In genomic region chr7:140673063-140673769, GRCh38 we compare ENCODE assay signal across 1 cellular context.
TF ChIP-seq lines count a peak whose summit lies in the region.

No MANE protein-coding gene starts in this region.

TF ChIP-seq in HepG2, 621 proteins besides CTCF, POLR2A, EP300 and RAD21 (continued from another document and continues in another):
- TF ChIP-seq SNAPC4 (CRISPR knock-in tag; IDR thresholded peaks at IDR 0.05) (no peak), ZNF446 (CRISPR knock-in tag; IDR thresholded peaks at IDR 0.05) (0 out of 2 replicates have a peak, but pooled peaks have one; percentile 49), ZNF747 (CRISPR knock-in tag; IDR thresholded peaks at IDR 0.05; ENCODE audit: borderline replicate concordance) (no peak), CEBPB (IDR thresholded peaks at IDR 0.05; ENCODE audit: borderline replicate concordance, low read depth, low read length) (no peak), HDAC6 (IDR thresholded peaks at IDR 0.05; ENCODE audit: low read depth, low read length) (no peak), ZNF563 (CRISPR knock-in tag; IDR thresholded peaks at IDR 0.05) (0 out of 2 replicates have a peak, but pooled peaks have one; percentile 28), HOXA7 (CRISPR knock-in tag; IDR thresholded peaks at IDR 0.05) (no peak), KLF11 (CRISPR knock-in tag; IDR thresholded peaks at IDR 0.05) (no peak), MTA1 (CRISPR knock-in tag; IDR thresholded peaks at IDR 0.05; ENCODE audit: borderline replicate concordance) (no peak), KLF6 (CRISPR knock-in tag; IDR thresholded peaks at IDR 0.05) (no peak), ZNF616 (CRISPR knock-in tag; IDR thresholded peaks at IDR 0.05; ENCODE audit: low read depth) (no peak), ZNF225 (CRISPR knock-in tag; IDR thresholded peaks at IDR 0.05) (peak; percentile 25; the same call in 1 of the 2 replicates), REPIN1 (CRISPR knock-in tag; IDR thresholded peaks at IDR 0.05; ENCODE audit: borderline replicate concordance, low read depth) (0 out of 2 replicates have a peak, but pooled peaks have one; percentile 22), TSC22D2 (CRISPR knock-in tag; IDR thresholded peaks at IDR 0.05; ENCODE audit: borderline replicate concordance) (no peak), ZNF354B (CRISPR knock-in tag; IDR thresholded peaks at IDR 0.05) (no peak), MAX (IDR thresholded peaks at IDR 0.05) (peak; percentile 43), REST (IDR thresholded peaks at IDR 0.05; ENCODE audit: borderline replicate concordance in 1 of 2, low read depth in 1 of 2, low read length in 2 of 2) (no peak), HMGXB4 (CRISPR knock-in tag; IDR thresholded peaks at IDR 0.05; ENCODE audit: borderline replicate concordance in 1 of 2, low read depth in 1 of 2) (peak in 1 of 2 experiments; percentile 62; a peak in 1 of 4 replicates), KDM6A (CRISPR knock-in tag; IDR thresholded peaks at IDR 0.05; ENCODE audit: low read depth) (no peak), KAT8 (CRISPR knock-in tag; IDR thresholded peaks at IDR 0.05) (no peak), AGO2 (optimal IDR thresholded peaks at IDR 0.05; ENCODE audit: low read depth, low read length) (peak; percentile 10), PHF8 (CRISPR knock-in tag; IDR thresholded peaks at IDR 0.05) (peak; percentile 57), U2AF1 (optimal IDR thresholded peaks at IDR 0.05; ENCODE audit: low read depth, low read length) (no peak), SPEN (CRISPR knock-in tag; IDR thresholded peaks at IDR 0.05; ENCODE audit: low read depth) (peak; percentile 55; the same call in 1 of the 2 replicates), PTBP1 (IDR thresholded peaks at IDR 0.05; ENCODE audit: low read depth, low read length, poor library complexity, severe bottlenecking) (no peak), ZNF710 (CRISPR knock-in tag; IDR thresholded peaks at IDR 0.05; ENCODE audit: borderline replicate concordance) (no peak), ZNF230 (CRISPR knock-in tag; IDR thresholded peaks at IDR 0.05) (no peak), MXD3 (CRISPR knock-in tag; IDR thresholded peaks at IDR 0.05) (0 out of 2 replicates have a peak, but pooled peaks have one; percentile 37), POGZ (CRISPR knock-in tag; IDR thresholded peaks at IDR 0.05) (no peak), ZNF790 (CRISPR knock-in tag; IDR thresholded peaks at IDR 0.05; ENCODE audit: borderline replicate concordance) (no peak), ZNF460 (CRISPR knock-in tag; IDR thresholded peaks at IDR 0.05; ENCODE audit: borderline replicate concordance) (no peak), ZNF839 (CRISPR knock-in tag; IDR thresholded peaks at IDR 0.05; ENCODE audit: borderline replicate concordance) (no peak), ZNF709 (CRISPR knock-in tag; IDR thresholded peaks at IDR 0.05) (peak; percentile 48; the same call in 1 of the 2 replicates), ATF5 (CRISPR knock-in tag; IDR thresholded peaks at IDR 0.05; ENCODE audit: low read depth) (no peak), NKX3-1 (CRISPR knock-in tag; IDR thresholded peaks at IDR 0.05) (no peak), DMAP1 (CRISPR knock-in tag; IDR thresholded peaks at IDR 0.05) (peak; percentile 51; the same call in 1 of the 2 replicates), BRF2 (CRISPR knock-in tag; IDR thresholded peaks at IDR 0.05) (no peak), ZNF782 (CRISPR knock-in tag; IDR thresholded peaks at IDR 0.05; ENCODE audit: borderline replicate concordance) (no peak), FOXO4 (CRISPR knock-in tag; conservative IDR thresholded peaks at IDR 0.05) (no peak), CSRNP1 (CRISPR knock-in tag; IDR thresholded peaks at IDR 0.05) (peak; percentile 66; the same call in 1 of the 2 replicates), ZUFSP (CRISPR knock-in tag; IDR thresholded peaks at IDR 0.05; ENCODE audit: borderline replicate concordance) (no peak), ZFX (CRISPR knock-in tag; IDR thresholded peaks at IDR 0.05; ENCODE audit: low read depth) (peak; percentile 72; the same call in 1 of the 2 replicates)
